Comparison of ENCODE assay signal across 8 cellular contexts in genomic region chr21:25735221-25735894, GRCh38. TPM values are rescaled to one million over a fixed set of nuclear protein-coding genes. Genes with fewer than 3 reads are reported as not detected.
DNase-seq lines count a peak whose midpoint lies in the region; ATAC-seq and TF ChIP-seq lines count a peak whose summit lies in the region.

No MANE protein-coding gene starts in this region.

- H3K4me3 Mint-ChIP-seq in CD4-positive, alpha-beta memory T cell = peak overlapping the region; percentile 99 to 100 (median 100)
- H3K4me3 Mint-ChIP-seq in endodermal cell = peak overlapping the region; percentile 97

- TF ChIP-seq CTCF in endodermal cell (conservative IDR thresholded peaks at IDR 0.05) = peak; percentile 14

- no peaks in the 10 kb centered on the region for H3K36me3 ChIP-seq in CD4-positive, alpha-beta memory T cell (ENCODE audit: insufficient read depth, low read length)
- peaks cover 10% of the 10 kb centered on the region for H3K36me3 ChIP-seq in endodermal cell (ENCODE audit: control insufficient read depth, insufficient read depth, low read length)
- peaks cover 5% of the 10 kb centered on the region for H3K36me3 ChIP-seq in mesodermal cell (ENCODE audit: control insufficient read depth, insufficient read depth, low read length)

- intact Hi-C loops in CD4-positive, alpha-beta memory T cell (cut with micrococcal nuclease) = loop anchor here (1.0 to 2.0 kb wide), 5 partner anchors 65 to 435 kb away; partner anchors contain the start of genes APP and MRPL39

- H3K9me3 Mint-ChIP-seq in CD4-positive, alpha-beta memory T cell = peaks cover 0 to 3% (median 0%) of the 10 kb centered on the region in 8 donors
- H3K9me3 Mint-ChIP-seq in endodermal cell = no peaks in the 10 kb centered on the region

- H3K27me3 Mint-ChIP-seq in CD4-positive, alpha-beta memory T cell = peaks cover 3 to 4% of the 10 kb centered on the region in 2 donors
- no peaks in the 10 kb centered on the region for H3K27me3 Mint-ChIP-seq in endodermal cell (ENCODE audit: insufficient read depth)

- peaks cover 0 to 37% of the 10 kb centered on the region in 2 donors for H3K36me3 Mint-ChIP-seq in CD4-positive, alpha-beta memory T cell
- peaks cover 1% of the 10 kb centered on the region for H3K36me3 Mint-ChIP-seq in endodermal cell (ENCODE audit: low read depth)

- peak in 4 of 5 donors; percentile 93 to 96 (median 94) for DNase-seq in CD4-positive, alpha-beta memory T cell
- DNase-seq in HK-2 (ENCODE audit: unreplicated experiment) (peak; percentile 63), NK-92 (lab: John Stamatoyannopoulos, UW; ENCODE audit: unreplicated experiment) (peak; percentile 64), endodermal cell (peak; percentile 95)
- peak; percentile 72 for DNase-seq in activated CD8-positive, alpha-beta memory T cell treated with anti-CD3 and anti-CD28 coated beads, Interleukin-2, amount 50 U/mL, for 24 hours (ENCODE audit: extremely low read depth)
- peak; percentile 69 for DNase-seq in stimulated activated CD8-positive, alpha-beta memory T cell treated with anti-CD3 and anti-CD28 coated beads, Interleukin-15, amount 100 ng/mL, for 24 hours (ENCODE audit: low read depth)

- H3K4me3 ChIP-seq in CD4-positive, alpha-beta memory T cell (ENCODE audit: low read length in 2 of 2) = peak overlapping the region; percentile 77 to 93
- H3K4me3 ChIP-seq in endodermal cell (ENCODE audit: low read length) (peak overlapping the region; percentile 98), mesodermal cell (ENCODE audit: extremely low read depth, insufficient read depth, low read length, poor library complexity, severe bottlenecking) (peak overlapping the region; percentile 97)

- H3K27ac ChIP-seq in CD4-positive, alpha-beta memory T cell (ENCODE audit: low read depth, low read length) = peak overlapping the region; percentile 91
- H3K27ac ChIP-seq in endodermal cell (ENCODE audit: low read depth, low read length) = peak overlapping the region; percentile 95
- H3K27ac ChIP-seq in mesodermal cell (ENCODE audit: low read depth, low read length, severe bottlenecking) = peak overlapping the region; percentile 99

- H3K9ac ChIP-seq in endodermal cell (ENCODE audit: extremely low read depth, low read length, poor library complexity, severe bottlenecking) = peak overlapping the region; percentile 91

- POLR2A ChIA-PET in CD4-positive, alpha-beta memory T cell (lab: Charles Lee; ENCODE audit: partially characterized antibody) = interaction anchor here (0.9 to 2.9 kb wide), 14 partner anchors 10 to 435 kb away, joined by 3 to 37 read pairs (median 4); partner anchors contain the start of genes APP and MRPL39

- H3K4me1 Mint-ChIP-seq in CD4-positive, alpha-beta memory T cell = peaks cover 37 to 70% (median 53%) of the 10 kb centered on the region in 4 donors
- H3K4me1 Mint-ChIP-seq in endodermal cell = peaks cover 18% of the 10 kb centered on the region

- no peaks in the 10 kb centered on the region for H3K27me3 ChIP-seq in CD4-positive, alpha-beta memory T cell (ENCODE audit: insufficient read depth, low read length)
- H3K27me3 ChIP-seq in endodermal cell (ENCODE audit: control insufficient read depth, insufficient read depth, low read length, poor library complexity, severe bottlenecking) = no peaks in the 10 kb centered on the region

- no peaks in the 10 kb centered on the region for H3K9me3 ChIP-seq in CD4-positive, alpha-beta memory T cell (ENCODE audit: control insufficient read depth in 1 of 2, low read length in 2 of 2)
- H3K9me3 ChIP-seq in endodermal cell (ENCODE audit: control insufficient read depth, low read length) (no peaks in the 10 kb centered on the region), mesodermal cell (ENCODE audit: control insufficient read depth, low read length) (no peaks in the 10 kb centered on the region)

- 0% methylated on average over 24 to 66 of the region's 68 CpGs for WGBS in endodermal cell (ENCODE audit: insufficient coverage in 1 of 2, insufficient read length in 1 of 2), 2 experiments
- 0% methylated on average over 41 to 49 of the region's 68 CpGs for WGBS in mesodermal cell (ENCODE audit: insufficient coverage in 2 of 2), 2 experiments

- CTCF ChIA-PET in CD4-positive, alpha-beta memory T cell (lab: Charles Lee; ENCODE audit: partially characterized antibody) = interaction anchor here (0.7 to 4.2 kb wide), 7 partner anchors 9 to 314 kb away, joined by 3 to 28 read pairs (median 3); partner anchors contain the start of gene MRPL39

- peak overlapping the region; percentile 99 to 100 (median 100) for H3K27ac Mint-ChIP-seq in CD4-positive, alpha-beta memory T cell
- peak overlapping the region; percentile 100 for H3K27ac Mint-ChIP-seq in endodermal cell

- ATAC-seq in GM19463 (IDR thresholded peaks at IDR 0.05; ENCODE audit: unreplicated experiment) = peak; percentile 52

- H3K4me1 ChIP-seq in CD4-positive, alpha-beta memory T cell (ENCODE audit: insufficient read depth, low read length) = peaks cover 53% of the 10 kb centered on the region
- H3K4me1 ChIP-seq in endodermal cell (ENCODE audit: control insufficient read depth, insufficient read depth, low read length) (no peaks in the 10 kb centered on the region), mesodermal cell (ENCODE audit: control insufficient read depth, insufficient read depth, low read length, poor library complexity, severe bottlenecking) (peaks cover 4% of the 10 kb centered on the region)

RNA-seq across cellular contexts. Expression of gene GABPA, which starts 0.6 kb away (rescaled TPM):
- total RNA-seq in CD4-positive, alpha-beta memory T cell = 10 to 100 TPM; 28.4 to 29.4 TPM
- polyA plus RNA-seq in CD4-positive, alpha-beta memory T cell = 10 to 100 TPM; 18.8 to 19.9 TPM
- total RNA-seq in endodermal cell = 10 to 100 TPM; 30.4 to 35.3 TPM
- 32.3 TPM for polyA plus RNA-seq in endodermal cell (2013, experiment 1 of 2)
- 33.4 TPM for polyA plus RNA-seq in endodermal cell (2013, experiment 2 of 2)
- polyA plus RNA-seq in mesodermal cell (2013, experiment 1 of 2) = 21.8 TPM
- 23.7 TPM for polyA plus RNA-seq in mesodermal cell (2013, experiment 2 of 2)

RNA-seq across cellular contexts. Expression of gene ATP5PF, which starts 0.7 kb away (rescaled TPM):
- total RNA-seq in CD4-positive, alpha-beta memory T cell = 10 to 100 TPM; 56.6 to 64.1 TPM
- 100 to 1,000 TPM; 305 to 419 TPM for polyA plus RNA-seq in CD4-positive, alpha-beta memory T cell
- total RNA-seq in endodermal cell = 100 to 1,000 TPM; 126 to 131 TPM
- polyA plus RNA-seq in endodermal cell (2013, experiment 1 of 2) = 211 TPM
- polyA plus RNA-seq in endodermal cell (2013, experiment 2 of 2) = 212 TPM
- polyA plus RNA-seq in mesodermal cell (2013, experiment 1 of 2) = 234 TPM
- polyA plus RNA-seq in mesodermal cell (2013, experiment 2 of 2) = 262 TPM

Comparison
In these comparisons a context has a peak if more than half of its experiments do, and no peak if none do; other contexts are left out.
1. Peak in every context shown above with its lines: DNase-seq, ATAC-seq, H3K4me3 ChIP-seq and H3K27ac ChIP-seq.